In genomic region chr20:24949756-24950127, GRCh38 we compare ENCODE assay signal across 13 cellular contexts. TPM values are rescaled to one million over a fixed set of nuclear protein-coding genes. Genes with fewer than 3 reads are reported as not detected.
DNase-seq lines count a peak whose midpoint lies in the region; ATAC-seq and TF ChIP-seq lines count a peak whose summit lies in the region.
"Had no signal": no experiment of that assay in that cellular context is flagged by ENCODE, and none has a peak within 500 bp of the region (broad histone marks: within the 10 kb centered on the region; RNA-seq: fewer than 3 reads in every experiment).

No MANE protein-coding gene starts in this region.

- H3F3A ChIP-seq in SK-N-SH (replicated peaks; ENCODE audit: insufficient read depth) = no peaks in the 10 kb centered on the region

- no peaks in the 10 kb centered on the region for H3K79me2 ChIP-seq in SK-N-SH (ENCODE audit: insufficient read depth)

- H4K20me1 ChIP-seq in SK-N-SH (ENCODE audit: insufficient read depth) = no peaks in the 10 kb centered on the region

- no peak for TF ChIP-seq RAD21 in SK-N-SH (IDR thresholded peaks at IDR 0.05; ENCODE audit: low read length)

- TF ChIP-seq EP300 in SK-N-SH (IDR thresholded peaks at IDR 0.05; ENCODE audit: borderline replicate concordance in 1 of 2, low read depth in 1 of 2, low read length in 1 of 2) = no peak

- H3K4me1 ChIP-seq in SK-N-SH (ENCODE audit: control insufficient read depth in 1 of 2, insufficient read depth in 2 of 2, low read depth in 1 of 2, low read length in 1 of 2) = peaks cover 0 to 6% of the 10 kb centered on the region in 2 experiments; a peak in 1 of 4 replicates
- H3K4me1 ChIP-seq in esophagus (ENCODE audit: control insufficient read depth in 2 of 2, insufficient read depth in 2 of 2, low read length in 1 of 2) = peaks cover 2 to 3% of the 10 kb centered on the region in 2 donors

- no peak overlapping the region for H3K9ac ChIP-seq in SK-N-SH

- H2AFZ ChIP-seq in SK-N-SH (ENCODE audit: low read depth) = no peak overlapping the region

- H3K9me2 ChIP-seq in SK-N-SH = no peaks in the 10 kb centered on the region

- H3K36me3 ChIP-seq in SK-N-SH (replicated peaks in 1 of 2; ENCODE audit: control insufficient read depth in 1 of 2, insufficient read depth in 2 of 2, low read length in 1 of 2) (no peaks in the 10 kb centered on the region), esophagus (ENCODE audit: control insufficient read depth in 2 of 2, insufficient read depth in 2 of 2, low read length in 1 of 2) (no peaks in the 10 kb centered on the region)

- ATAC-seq in SK-N-SH treated with all-trans-retinoic acid at 6 μM for 48 hours (0 out of 3 replicates have a peak, but pooled peaks have one; percentile 11), HG03175 (IDR thresholded peaks at IDR 0.05; ENCODE audit: unreplicated experiment) (no peak), GM18498 (IDR thresholded peaks at IDR 0.05; ENCODE audit: unreplicated experiment) (no peak)
- peak; percentile 7 for ATAC-seq in stimulated activated naive CD8-positive, alpha-beta T cell treated with anti-CD3 and anti-CD28 coated beads, Interleukin-15, Interleukin-2, amounts not matched to agents 100 U/mL and 50 U/mL, for 24 hours

- TF ChIP-seq CTCF in SK-N-SH (IDR thresholded peaks at IDR 0.05) = no peak

- H3K27me3 ChIP-seq in SK-N-SH (ENCODE audit: insufficient read depth) = no peaks in the 10 kb centered on the region
- H3K27me3 ChIP-seq in esophagus (ENCODE audit: control insufficient read depth in 1 of 2, insufficient read depth in 2 of 2, low read length in 2 of 2) = no peaks in the 10 kb centered on the region

- CTCF ChIA-PET in SK-N-SH (lab: Yijun Ruan, JAX) = interaction anchor here (1.0 kb wide), 1 partner anchor 44 kb away, joined by 3 read pairs; no protein-coding TSS in a partner anchor

- H3K4me2 ChIP-seq in SK-N-SH = no peak overlapping the region

- H3K4me3 ChIP-seq in SK-N-SH (ENCODE audit: low read depth in 2 of 2, low read length in 1 of 2) (no peak overlapping the region), esophagus (ENCODE audit: low read depth in 1 of 2, low read length in 2 of 2) (peak overlapping the region; percentile 9 to 22)
- H3K4me3 ChIP-seq: GM12878 had no signal

- POLR2A ChIA-PET in SK-N-SH (lab: Yijun Ruan, JAX) = no interaction called here

- H3K27ac ChIP-seq in SK-N-SH (ENCODE audit: low read depth in 2 of 2, low read length in 1 of 2) = no peak overlapping the region
- H3K27ac ChIP-seq in esophagus (ENCODE audit: low read depth in 2 of 2, low read length in 1 of 2) = peak overlapping the region; percentile 14 to 47

- H3K9me3 ChIP-seq in SK-N-SH = no peaks in the 10 kb centered on the region
- H3K9me3 ChIP-seq in esophagus (ENCODE audit: control insufficient read depth in 2 of 2, insufficient read depth in 1 of 2, low read depth in 1 of 2, low read length in 1 of 2) = no peaks in the 10 kb centered on the region

- 14% methylated on average over 2 of the region's 6 CpGs for WGBS in SK-N-SH (ENCODE audit: low lambda C conversion rate)
- 44 to 47% methylated on average over 6 of the region's 6 CpGs for WGBS in esophagus, 2 donors

- DNase-seq in SK-N-SH (no peak), SK-N-DZ (ENCODE audit: low spot score) (peak; percentile 31), epidermal melanocyte (ENCODE audit: insufficient read length, low spot score) (no peak)
- peak; percentile 41 for DNase-seq in stimulated activated naive CD8-positive, alpha-beta T cell treated with anti-CD3 and anti-CD28 coated beads, Interleukin-15, Interleukin-2, amounts not matched to agents 100 U/mL and 50 U/mL, for 24 hours
- DNase-seq: ACHN, dermis blood vessel endothelial cell, NCI-H82, retina had no signal

TF ChIP-seq in SK-N-SH treated with all-trans-retinoic acid at 6 μM for 48 hours, 23 proteins besides CTCF, POLR2A, EP300 and RAD21:
- TF ChIP-seq CREB5 (CRISPR knock-in tag; IDR thresholded peaks at IDR 0.05; ENCODE audit: low read depth) (no peak), ZFP30 (CRISPR knock-in tag; IDR thresholded peaks at IDR 0.05) (no peak)

TF ChIP-seq in SK-N-SH, 30 proteins besides CTCF, POLR2A, EP300 and RAD21 (continues in another document):
- TF ChIP-seq CHD2 (IDR thresholded peaks at IDR 0.05; ENCODE audit: low read length, partially characterized antibody) = no peak
- no peak for TF ChIP-seq NRF1 (IDR thresholded peaks at IDR 0.05; ENCODE audit: low read depth, low read length)
- no peak for TF ChIP-seq JUND (IDR thresholded peaks at IDR 0.05)
- TF ChIP-seq IRF3 (IDR thresholded peaks at IDR 0.05; ENCODE audit: low read depth, low read length) = no peak
- no peak for TF ChIP-seq USF2 (IDR thresholded peaks at IDR 0.05; ENCODE audit: borderline replicate concordance, low read depth, low read length)
- no peak for TF ChIP-seq TAF1 (IDR thresholded peaks at IDR 0.05; ENCODE audit: borderline replicate concordance, low read depth, low read length)
- no peak for TF ChIP-seq TEAD4 (IDR thresholded peaks at IDR 0.05; ENCODE audit: borderline replicate concordance, insufficient read depth)
- TF ChIP-seq TCF12 (IDR thresholded peaks at IDR 0.05) = no peak
- no peak for TF ChIP-seq FOXM1 (IDR thresholded peaks at IDR 0.05; ENCODE audit: low read depth)
- TF ChIP-seq RFX5 (IDR thresholded peaks at IDR 0.05; ENCODE audit: low read length) = no peak
- no peak for TF ChIP-seq PBX3 (IDR thresholded peaks at IDR 0.05)
- TF ChIP-seq FOXJ3 (CRISPR knock-in tag; IDR thresholded peaks at IDR 0.05) = no peak
- TF ChIP-seq MXI1 (IDR thresholded peaks at IDR 0.05; ENCODE audit: low read depth, low read length) = no peak
- no peak for TF ChIP-seq REST (IDR thresholded peaks at IDR 0.05; ENCODE audit: low read depth, low read length)
- no peak for TF ChIP-seq EZH2phosphoT487 (IDR thresholded peaks at IDR 0.05; ENCODE audit: borderline replicate concordance, low read depth)

RNA-seq across cellular contexts. Expression of gene CST7, which starts 0.7 kb away (rescaled TPM):
- polyA plus RNA-seq in SK-N-SH (2012; rRNA removed) = 0.07 and 0.08 TPM in 2 replicates
- 0.05 TPM in 1 of 2 replicates, not detected in the other for polyA plus RNA-seq in SK-N-SH (2012; cell fraction: cytosol; rRNA removed)
- not detected in 2 replicates for polyA plus RNA-seq in SK-N-SH (2012; cell fraction: nucleus; rRNA removed)
- not detected in 2 replicates for polyA plus RNA-seq in SK-N-DZ (2014; cell fraction: cytosol; rRNA removed)
- not detected in 2 replicates for polyA plus RNA-seq in SK-N-DZ (2014; cell fraction: nucleus; rRNA removed)
- polyA plus RNA-seq in esophagus = 1 to 10 TPM; 1.4 to 2.9 TPM

RNA-seq across cellular contexts. Expression of gene APMAP, which starts 42.8 kb away (rescaled TPM):
- 107 and 115 TPM in 2 replicates for polyA plus RNA-seq in SK-N-SH (2012; rRNA removed)
- polyA plus RNA-seq in SK-N-SH (2012; cell fraction: cytosol; rRNA removed) = 123 and 130 TPM in 2 replicates
- polyA plus RNA-seq in SK-N-SH (2012; cell fraction: nucleus; rRNA removed) = 81.8 and 94.1 TPM in 2 replicates
- polyA plus RNA-seq in SK-N-DZ (2014; cell fraction: cytosol; rRNA removed) = 119 and 121 TPM in 2 replicates
- 70.2 and 80.1 TPM in 2 replicates for polyA plus RNA-seq in SK-N-DZ (2014; cell fraction: nucleus; rRNA removed)
- polyA plus RNA-seq in esophagus = 10 to 100 TPM in 1 of 2 donors, 1 to 10 TPM in 1; 9.6 to 20.5 TPM

Comparison
In these comparisons a context has a peak if more than half of its experiments do, and no peak if none do; other contexts are left out.
1. ATAC-seq: peak in SK-N-SH treated with all-trans-retinoic acid at 6 μM for 48 hours (single experiment) and stimulated activated naive CD8-positive, alpha-beta T cell treated with anti-CD3 and anti-CD28 coated beads, Interleukin-15, Interleukin-2, amounts not matched to agents 100 U/mL and 50 U/mL, for 24 hours (single experiment); none in HG03175 (single experiment) and GM18498 (single experiment).
2. DNase-seq: peak in SK-N-DZ (single experiment) and stimulated activated naive CD8-positive, alpha-beta T cell treated with anti-CD3 and anti-CD28 coated beads, Interleukin-15, Interleukin-2, amounts not matched to agents 100 U/mL and 50 U/mL, for 24 hours (single experiment); none in SK-N-SH (single experiment) and epidermal melanocyte (single experiment).
3. H3K27ac ChIP-seq: peak in esophagus (2 of 2); none in SK-N-SH (0 of 2).
4. H3K4me3 ChIP-seq: peak in esophagus (2 of 2); none in SK-N-SH (0 of 2).